ENCODE assay signal across 13 cellular contexts in genomic region chr9:5500441-5501235, GRCh38. TPM values are rescaled to one million over a fixed set of nuclear protein-coding genes. Genes with fewer than 3 reads are reported as not detected.
A peak's percentile ranks its signal among the peaks of the same experiment; 100 is the strongest.
DNase-seq lines count a peak whose midpoint lies in the region; ATAC-seq, FAIRE-seq and TF ChIP-seq lines count a peak whose summit lies in the region.
"Had no signal": no experiment of that assay in that cellular context is flagged by ENCODE, and none has a peak within 500 bp of the region (broad histone marks: within the 10 kb centered on the region; RNA-seq: fewer than 3 reads in every experiment).

No MANE protein-coding gene starts in this region.

- TF ChIP-seq POLR2A in H54 (IDR thresholded peaks at IDR 0.05; ENCODE audit: low read depth, low read length), result no peak

- intact Hi-C loops in Right ventricle myocardium inferior (cut with DNase I) (loop anchor here (1.0 to 5.0 kb wide), 2 partner anchors 50 to 87 kb away; partner anchors contain the start of gene CD274), sciatic nerve (cut with DNase I) (no loop called here)

- peak; percentile 53 for ATAC-seq in SK-N-SH treated with all-trans-retinoic acid at 6 μM for 48 hours
- peak; percentile 88 for ATAC-seq in Right ventricle myocardium inferior
- peak; percentile 22 for ATAC-seq in sciatic nerve
- no peak for ATAC-seq in HG02588 (IDR thresholded peaks at IDR 0.05; ENCODE audit: unreplicated experiment)

- no peak for DNase-seq in H54 (ENCODE audit: insufficient read length, low spot score)
- peak; percentile 77 for DNase-seq in Right ventricle myocardium inferior (ENCODE audit: missing footprints)
- DNase-seq in sciatic nerve (ENCODE audit: low spot score), result no peak
- DNase-seq in retina, result no peak
- no peak for DNase-seq in LoVo (ENCODE audit: low spot score)
- no peak for DNase-seq in activated CD4-positive, alpha-beta T cell treated with anti-CD3 and anti-CD28 coated beads for 4 hours
- DNase-seq: activated CD8-positive, alpha-beta memory T cell treated with anti-CD3 and anti-CD28 coated beads, Interleukin-2, amount 50 U/mL, for 4 hours; central memory CD4-positive, alpha-beta T cell; hypothalamus had no signal

- peak; percentile 95 for FAIRE-seq in H54 (lab: Jason Lieb, UNC)
- FAIRE-seq: D721Med, H1 had no signal

TF ChIP-seq in SK-N-SH treated with all-trans-retinoic acid at 6 μM for 48 hours, 23 proteins besides CTCF, POLR2A, EP300 and RAD21:
- TF ChIP-seq ISL1 (CRISPR knock-in tag; IDR thresholded peaks at IDR 0.05), result peak; percentile 34; the same call in 1 of the 2 replicates
- no peak for TF ChIP-seq ARNTL (CRISPR knock-in tag; IDR thresholded peaks at IDR 0.05; ENCODE audit: borderline replicate concordance, low read depth)
- TF ChIP-seq CSDC2 (CRISPR knock-in tag; IDR thresholded peaks at IDR 0.05), result peak; percentile 60; the same call in 1 of the 2 replicates
- TF ChIP-seq TOX (CRISPR knock-in tag; IDR thresholded peaks at IDR 0.05; ENCODE audit: borderline replicate concordance), result no peak
- no peak for TF ChIP-seq ZFP3 (CRISPR knock-in tag; IDR thresholded peaks at IDR 0.05)
- no peak for TF ChIP-seq OSR1 (CRISPR knock-in tag; IDR thresholded peaks at IDR 0.05)
- TF ChIP-seq, protein P1, sequence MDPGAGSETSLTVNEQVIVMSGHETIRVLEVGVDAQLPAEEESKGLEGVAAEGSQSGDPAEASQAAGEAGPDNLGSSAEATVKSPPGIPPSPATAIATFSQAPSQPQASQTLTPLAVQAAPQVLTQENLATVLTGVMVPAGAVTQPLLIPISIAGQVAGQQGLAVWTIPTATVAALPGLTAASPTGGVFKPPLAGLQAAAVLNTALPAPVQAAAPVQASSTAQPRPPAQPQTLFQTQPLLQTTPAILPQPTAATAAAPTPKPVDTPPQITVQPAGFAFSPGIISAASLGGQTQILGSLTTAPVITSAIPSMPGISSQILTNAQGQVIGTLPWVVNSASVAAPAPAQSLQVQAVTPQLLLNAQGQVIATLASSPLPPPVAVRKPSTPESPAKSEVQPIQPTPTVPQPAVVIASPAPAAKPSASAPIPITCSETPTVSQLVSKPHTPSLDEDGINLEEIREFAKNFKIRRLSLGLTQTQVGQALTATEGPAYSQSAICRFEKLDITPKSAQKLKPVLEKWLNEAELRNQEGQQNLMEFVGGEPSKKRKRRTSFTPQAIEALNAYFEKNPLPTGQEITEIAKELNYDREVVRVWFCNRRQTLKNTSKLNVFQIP (CRISPR knock-in tag; IDR thresholded peaks at IDR 0.05; ENCODE audit: borderline replicate concordance, low read depth), result no peak
- no peak for TF ChIP-seq ESRRG (CRISPR knock-in tag; IDR thresholded peaks at IDR 0.05)
- TF ChIP-seq, protein P2, sequence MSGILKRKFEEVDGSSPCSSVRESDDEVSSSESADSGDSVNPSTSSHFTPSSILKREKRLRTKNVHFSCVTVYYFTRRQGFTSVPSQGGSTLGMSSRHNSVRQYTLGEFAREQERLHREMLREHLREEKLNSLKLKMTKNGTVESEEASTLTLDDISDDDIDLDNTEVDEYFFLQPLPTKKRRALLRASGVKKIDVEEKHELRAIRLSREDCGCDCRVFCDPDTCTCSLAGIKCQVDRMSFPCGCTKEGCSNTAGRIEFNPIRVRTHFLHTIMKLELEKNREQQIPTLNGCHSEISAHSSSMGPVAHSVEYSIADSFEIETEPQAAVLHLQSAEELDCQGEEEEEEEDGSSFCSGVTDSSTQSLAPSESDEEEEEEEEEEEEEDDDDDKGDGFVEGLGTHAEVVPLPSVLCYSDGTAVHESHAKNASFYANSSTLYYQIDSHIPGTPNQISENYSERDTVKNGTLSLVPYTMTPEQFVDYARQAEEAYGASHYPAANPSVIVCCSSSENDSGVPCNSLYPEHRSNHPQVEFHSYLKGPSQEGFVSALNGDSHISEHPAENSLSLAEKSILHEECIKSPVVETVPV (CRISPR knock-in tag; IDR thresholded peaks at IDR 0.05), result no peak
- peak; percentile 22; the same call in 1 of the 2 replicates for TF ChIP-seq TCF4 (CRISPR knock-in tag; IDR thresholded peaks at IDR 0.05; ENCODE audit: borderline replicate concordance)
- TF ChIP-seq, protein P3, sequence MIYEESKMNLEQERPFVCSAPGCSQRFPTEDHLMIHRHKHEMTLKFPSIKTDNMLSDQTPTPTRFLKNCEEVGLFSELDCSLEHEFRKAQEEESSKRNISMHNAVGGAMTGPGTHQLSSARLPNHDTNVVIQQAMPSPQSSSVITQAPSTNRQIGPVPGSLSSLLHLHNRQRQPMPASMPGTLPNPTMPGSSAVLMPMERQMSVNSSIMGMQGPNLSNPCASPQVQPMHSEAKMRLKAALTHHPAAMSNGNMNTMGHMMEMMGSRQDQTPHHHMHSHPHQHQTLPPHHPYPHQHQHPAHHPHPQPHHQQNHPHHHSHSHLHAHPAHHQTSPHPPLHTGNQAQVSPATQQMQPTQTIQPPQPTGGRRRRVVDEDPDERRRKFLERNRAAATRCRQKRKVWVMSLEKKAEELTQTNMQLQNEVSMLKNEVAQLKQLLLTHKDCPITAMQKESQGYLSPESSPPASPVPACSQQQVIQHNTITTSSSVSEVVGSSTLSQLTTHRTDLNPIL (CRISPR knock-in tag; IDR thresholded peaks at IDR 0.05; ENCODE audit: low read depth), result no peak
- TF ChIP-seq PATZ1 (CRISPR knock-in tag; IDR thresholded peaks at IDR 0.05; ENCODE audit: borderline replicate concordance), result no peak
- TF ChIP-seq, protein P4, sequence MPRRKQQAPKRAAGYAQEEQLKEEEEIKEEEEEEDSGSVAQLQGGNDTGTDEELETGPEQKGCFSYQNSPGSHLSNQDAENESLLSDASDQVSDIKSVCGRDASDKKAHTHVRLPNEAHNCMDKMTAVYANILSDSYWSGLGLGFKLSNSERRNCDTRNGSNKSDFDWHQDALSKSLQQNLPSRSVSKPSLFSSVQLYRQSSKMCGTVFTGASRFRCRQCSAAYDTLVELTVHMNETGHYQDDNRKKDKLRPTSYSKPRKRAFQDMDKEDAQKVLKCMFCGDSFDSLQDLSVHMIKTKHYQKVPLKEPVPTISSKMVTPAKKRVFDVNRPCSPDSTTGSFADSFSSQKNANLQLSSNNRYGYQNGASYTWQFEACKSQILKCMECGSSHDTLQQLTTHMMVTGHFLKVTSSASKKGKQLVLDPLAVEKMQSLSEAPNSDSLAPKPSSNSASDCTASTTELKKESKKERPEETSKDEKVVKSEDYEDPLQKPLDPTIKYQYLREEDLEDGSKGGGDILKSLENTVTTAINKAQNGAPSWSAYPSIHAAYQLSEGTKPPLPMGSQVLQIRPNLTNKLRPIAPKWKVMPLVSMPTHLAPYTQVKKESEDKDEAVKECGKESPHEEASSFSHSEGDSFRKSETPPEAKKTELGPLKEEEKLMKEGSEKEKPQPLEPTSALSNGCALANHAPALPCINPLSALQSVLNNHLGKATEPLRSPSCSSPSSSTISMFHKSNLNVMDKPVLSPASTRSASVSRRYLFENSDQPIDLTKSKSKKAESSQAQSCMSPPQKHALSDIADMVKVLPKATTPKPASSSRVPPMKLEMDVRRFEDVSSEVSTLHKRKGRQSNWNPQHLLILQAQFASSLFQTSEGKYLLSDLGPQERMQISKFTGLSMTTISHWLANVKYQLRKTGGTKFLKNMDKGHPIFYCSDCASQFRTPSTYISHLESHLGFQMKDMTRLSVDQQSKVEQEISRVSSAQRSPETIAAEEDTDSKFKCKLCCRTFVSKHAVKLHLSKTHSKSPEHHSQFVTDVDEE (CRISPR knock-in tag; IDR thresholded peaks at IDR 0.05), result no peak
- no peak for TF ChIP-seq ZFP30 (CRISPR knock-in tag; IDR thresholded peaks at IDR 0.05)
- TF ChIP-seq BACH2 (CRISPR knock-in tag; IDR thresholded peaks at IDR 0.05; ENCODE audit: borderline replicate concordance), result no peak
- TF ChIP-seq ZNF565 (CRISPR knock-in tag; conservative IDR thresholded peaks at IDR 0.05; ENCODE audit: low read depth), result no peak
- no peak for TF ChIP-seq RARB (CRISPR knock-in tag; IDR thresholded peaks at IDR 0.05)
- no peak for TF ChIP-seq ZNF8 (CRISPR knock-in tag; IDR thresholded peaks at IDR 0.05)
- TF ChIP-seq GLIS3 (CRISPR knock-in tag; IDR thresholded peaks at IDR 0.05), result no peak
- TF ChIP-seq ZC3H10 (CRISPR knock-in tag; IDR thresholded peaks at IDR 0.05), result no peak

RNA-seq across cellular contexts. Expression of gene PDCD1LG2, which starts 9.7 kb away (rescaled TPM):
- total RNA-seq in Right ventricle myocardium inferior, result 3.3 TPM
- total RNA-seq in sciatic nerve, result 3.0 TPM
- total RNA-seq: H1 had no signal

RNA-seq across cellular contexts. Expression of gene CD274, which starts 50.3 kb away (rescaled TPM):
- total RNA-seq in Right ventricle myocardium inferior, result 12.0 TPM
- total RNA-seq in sciatic nerve, result 4.7 TPM
